ENCODE assay signal across 1 cellular context in the genomic region with DNA sequence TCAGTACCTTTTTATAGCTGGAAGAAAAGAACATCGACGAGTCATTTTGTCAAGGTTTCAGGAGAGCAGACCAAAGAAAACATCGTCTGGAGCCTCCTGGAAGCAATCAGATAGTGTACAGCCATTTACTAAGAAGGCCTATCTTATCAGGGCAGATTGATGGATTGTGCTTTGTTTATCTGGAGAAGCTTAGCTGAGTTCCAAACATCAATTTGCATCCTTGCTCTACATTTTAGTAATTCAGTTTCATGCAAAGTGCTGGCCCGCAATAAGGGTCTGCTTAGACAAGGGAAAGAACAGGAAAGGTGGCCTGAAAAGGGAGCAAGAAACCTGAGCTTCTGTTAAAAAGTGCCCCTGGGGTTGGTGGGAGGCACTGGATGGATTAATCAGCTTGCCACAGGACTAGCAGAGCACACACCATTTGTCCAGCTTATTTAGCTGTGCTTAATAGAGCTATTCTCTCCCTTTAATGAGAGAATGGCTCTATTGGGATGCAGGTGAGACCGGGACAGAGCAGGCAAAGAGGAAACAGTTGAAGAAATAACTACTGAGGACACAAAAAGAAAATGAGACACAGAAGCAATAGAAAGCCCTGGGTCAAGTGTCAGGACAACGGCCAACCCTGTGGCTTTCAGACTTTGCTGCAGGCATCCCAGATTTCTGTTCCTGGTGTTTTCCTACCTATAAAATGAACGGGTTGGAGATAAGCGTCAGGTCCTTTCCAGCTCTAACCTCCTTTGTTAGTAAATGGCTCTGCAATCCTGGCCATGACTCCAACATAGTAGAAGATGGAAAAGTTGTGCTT.
TF ChIP-seq lines count a peak whose summit lies in the region.

No MANE protein-coding gene starts in this region.

TF ChIP-seq in WTC11, 78 proteins besides CTCF, POLR2A, EP300 and RAD21 (continued from another document):
- TF ChIP-seq, protein P1, sequence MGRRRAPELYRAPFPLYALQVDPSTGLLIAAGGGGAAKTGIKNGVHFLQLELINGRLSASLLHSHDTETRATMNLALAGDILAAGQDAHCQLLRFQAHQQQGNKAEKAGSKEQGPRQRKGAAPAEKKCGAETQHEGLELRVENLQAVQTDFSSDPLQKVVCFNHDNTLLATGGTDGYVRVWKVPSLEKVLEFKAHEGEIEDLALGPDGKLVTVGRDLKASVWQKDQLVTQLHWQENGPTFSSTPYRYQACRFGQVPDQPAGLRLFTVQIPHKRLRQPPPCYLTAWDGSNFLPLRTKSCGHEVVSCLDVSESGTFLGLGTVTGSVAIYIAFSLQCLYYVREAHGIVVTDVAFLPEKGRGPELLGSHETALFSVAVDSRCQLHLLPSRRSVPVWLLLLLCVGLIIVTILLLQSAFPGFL (CRISPR knock-in tag; IDR thresholded peaks at IDR 0.05; ENCODE audit: borderline replicate concordance): no peak
- TF ChIP-seq FOXP4 (CRISPR knock-in tag; IDR thresholded peaks at IDR 0.05) (no peak), EMX1 (CRISPR knock-in tag; IDR thresholded peaks at IDR 0.05) (no peak), ATF3 (CRISPR knock-in tag; conservative IDR thresholded peaks at IDR 0.05) (no peak), GTF2I (CRISPR knock-in tag; conservative IDR thresholded peaks at IDR 0.05) (no peak), RORB (CRISPR knock-in tag; IDR thresholded peaks at IDR 0.05) (no peak)
- TF ChIP-seq, protein P2, sequence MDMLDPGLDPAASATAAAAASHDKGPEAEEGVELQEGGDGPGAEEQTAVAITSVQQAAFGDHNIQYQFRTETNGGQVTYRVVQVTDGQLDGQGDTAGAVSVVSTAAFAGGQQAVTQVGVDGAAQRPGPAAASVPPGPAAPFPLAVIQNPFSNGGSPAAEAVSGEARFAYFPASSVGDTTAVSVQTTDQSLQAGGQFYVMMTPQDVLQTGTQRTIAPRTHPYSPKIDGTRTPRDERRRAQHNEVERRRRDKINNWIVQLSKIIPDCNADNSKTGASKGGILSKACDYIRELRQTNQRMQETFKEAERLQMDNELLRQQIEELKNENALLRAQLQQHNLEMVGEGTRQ (CRISPR knock-in tag; IDR thresholded peaks at IDR 0.05): no peak
